26 cellular contexts compared by ENCODE assay signal in the genomic region with DNA sequence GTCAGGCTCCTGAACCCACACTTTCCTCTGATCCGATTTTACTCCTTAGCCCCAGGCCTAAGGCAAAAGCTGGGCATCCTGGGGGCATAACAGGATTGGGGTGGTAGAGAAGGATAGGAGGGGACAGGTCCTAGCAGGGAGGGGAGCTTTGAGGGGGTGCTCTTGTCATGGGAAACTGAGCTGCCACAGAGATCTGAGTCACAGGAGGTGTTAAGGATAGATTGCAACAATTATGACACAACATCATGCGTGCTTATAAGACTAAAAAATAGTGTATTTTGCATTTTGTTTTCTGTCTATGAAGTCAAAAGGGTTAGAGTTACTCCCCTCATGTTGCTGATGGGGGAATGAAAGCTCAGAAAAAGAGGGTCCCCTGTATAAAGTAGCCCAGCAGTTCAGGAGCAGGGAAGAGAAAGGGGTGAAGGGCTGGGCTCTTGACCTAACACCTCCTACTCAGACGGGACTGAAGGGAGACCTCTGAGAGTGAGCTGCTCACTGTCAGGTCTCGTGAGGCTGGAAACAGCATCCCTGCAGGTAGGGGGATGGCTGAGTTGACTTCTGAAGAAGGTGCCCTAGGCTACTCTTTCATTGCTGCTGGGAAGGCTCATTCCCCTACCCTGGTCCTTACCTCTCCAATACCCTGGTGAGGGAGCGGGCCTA. TPM values are rescaled to one million over a fixed set of nuclear protein-coding genes. Genes with fewer than 3 reads are reported as not detected.
DNase-seq lines count a peak whose midpoint lies in the region; ATAC-seq lines count a peak whose summit lies in the region.
"Had no signal": no experiment of that assay in that cellular context is flagged by ENCODE, and none has a peak within 500 bp of the region (broad histone marks: within the 10 kb centered on the region; RNA-seq: fewer than 3 reads in every experiment).

No MANE protein-coding gene starts in this region.

- peak; percentile 45 for ATAC-seq in activated T-helper 17 cell treated with anti-CD3 and anti-CD28 coated beads, Interleukin-2, amount 50 U/mL, for 72 hours (replicated peaks)
- ATAC-seq: lower lobe of right lung, Panc1 had no signal

- peaks cover 42% of the 10 kb centered on the region for H3K27me3 Mint-ChIP-seq in activated T-helper 17 cell treated with anti-CD3 and anti-CD28 coated beads, Interleukin-2, amount 50 U/mL, for 72 hours

- peak; percentile 25 for DNase-seq in activated CD4-positive, alpha-beta T cell treated with anti-CD3 and anti-CD28 coated beads for 48 hours
- no peak for DNase-seq in activated CD4-positive, alpha-beta T cell treated with anti-CD3 and anti-CD28 coated beads, Interleukin-2, amount 50 U/mL, for 1 hour
- peak; percentile 30 to 44 for DNase-seq in AML-193 (lab: John Stamatoyannopoulos, UW)
- peak; percentile 41 for DNase-seq in mesenteric fat pad (ENCODE audit: low spot score)
- no peak for DNase-seq in MV-4-11 (lab: John Stamatoyannopoulos, UW)
- DNase-seq in UCSD-AML1 (lab: John Stamatoyannopoulos, UW; ENCODE audit: unreplicated experiment), result no peak
- no peak for DNase-seq in DMS53 (lab: John Stamatoyannopoulos, UW)
- DNase-seq: activated CD4-positive, alpha-beta T cell treated with anti-CD3 and anti-CD28 coated beads for 1 hour; anterior cingulate cortex; central memory CD4-positive, alpha-beta T cell; DMS79; lower lobe of right lung; NCI-H1436; NCI-H2171; NCI-H510A treated with DMSO at 0.1 percent for 48 hours; SIG-M5; sigmoid colon; uterus had no signal

- H3K9me3 Mint-ChIP-seq in activated T-helper 17 cell treated with anti-CD3 and anti-CD28 coated beads, Interleukin-2, amount 50 U/mL, for 72 hours, result no peaks in the 10 kb centered on the region
- H3K9me3 Mint-ChIP-seq: dendritic cell treated with granulocyte-macrophage colony-stimulating factor and Interleukin-4, amounts not matched to agents 40 ng/mL and 50 ng/mL, for 4 days; neural progenitor cell had no signal

- H3K4me1 Mint-ChIP-seq in activated T-helper 17 cell treated with anti-CD3 and anti-CD28 coated beads, Interleukin-2, amount 50 U/mL, for 72 hours, result peaks cover 6% of the 10 kb centered on the region

- no peak overlapping the region for H3K4me3 Mint-ChIP-seq in activated T-helper 17 cell treated with anti-CD3 and anti-CD28 coated beads, Interleukin-2, amount 50 U/mL, for 72 hours
- H3K4me3 Mint-ChIP-seq: B cell; dendritic cell treated with granulocyte-macrophage colony-stimulating factor and Interleukin-4, amounts not matched to agents 40 ng/mL and 50 ng/mL, for 4 days; neural progenitor cell had no signal

- no peaks in the 10 kb centered on the region for H3K36me3 Mint-ChIP-seq in activated T-helper 17 cell treated with anti-CD3 and anti-CD28 coated beads, Interleukin-2, amount 50 U/mL, for 72 hours (ENCODE audit: low read depth)
- H3K36me3 Mint-ChIP-seq: neural progenitor cell had no signal

- no peak overlapping the region for H3K27ac Mint-ChIP-seq in activated T-helper 17 cell treated with anti-CD3 and anti-CD28 coated beads, Interleukin-2, amount 50 U/mL, for 72 hours
- H3K27ac Mint-ChIP-seq: B cell, neural progenitor cell, progenitor cell of endocrine pancreas had no signal

RNA-seq across cellular contexts. Expression of a gene that starts 2.0 kb away (rescaled TPM):
- total RNA-seq in activated T-helper 17 cell treated with anti-CD3 and anti-CD28 coated beads, Interleukin-2, amount 50 U/mL, for 72 hours, result not detected
- total RNA-seq in mesenteric fat pad, result not detected
- total RNA-seq: B cell, glomerular endothelial cell, M059J had no signal

Comparison
In these comparisons a context has a peak if more than half of its experiments do, and no peak if none do; other contexts are left out.
1. DNase-seq: peak in activated CD4-positive, alpha-beta T cell treated with anti-CD3 and anti-CD28 coated beads for 48 hours (single experiment), AML-193 (2 of 2) and mesenteric fat pad (single experiment); none in activated CD4-positive, alpha-beta T cell treated with anti-CD3 and anti-CD28 coated beads, Interleukin-2, amount 50 U/mL, for 1 hour (single experiment), MV-4-11 (single experiment), UCSD-AML1 (single experiment) and DMS53 (single experiment).